ENCODE assay signal across 26 cellular contexts in the genomic region with DNA sequence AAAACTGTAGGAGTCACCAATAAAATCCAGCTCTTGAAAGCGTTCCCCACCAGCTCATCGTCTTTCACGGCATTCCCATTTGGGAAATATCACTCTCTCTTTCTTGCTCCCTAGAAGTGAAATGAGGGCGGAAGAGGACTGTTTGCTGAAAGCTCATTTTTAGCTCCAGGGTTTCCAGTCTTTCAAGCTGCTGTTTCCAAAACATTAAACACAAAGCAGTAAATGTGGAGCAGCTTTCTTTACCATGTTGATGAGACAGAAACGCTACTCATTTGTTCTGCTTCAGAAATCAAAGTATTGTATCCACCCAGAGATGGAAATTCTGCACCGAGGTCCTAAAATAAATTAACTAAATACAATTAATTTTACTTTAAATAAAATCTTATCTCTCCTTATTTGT.
DNase-seq lines count a peak whose midpoint lies in the region; ATAC-seq and TF ChIP-seq lines count a peak whose summit lies in the region.
"Had no signal": no experiment of that assay in that cellular context is flagged by ENCODE, and none has a peak within 500 bp of the region (broad histone marks: within the 10 kb centered on the region; RNA-seq: fewer than 3 reads in every experiment).

No MANE protein-coding gene starts in this region.

- peaks cover 14 to 58% (median 43%) of the 10 kb centered on the region in 10 experiments; a peak in 17 of 20 replicates for H3K4me1 ChIP-seq in BLaER1 treated with 17β-estradiol and CSF1 and Interleukin-3, amounts not matched to agents 10 nM and 100 nM
- H3K4me1 ChIP-seq in transverse colon, result no peaks in the 10 kb centered on the region
- H3K4me1 ChIP-seq: Caco-2 had no signal

- peaks cover 28% of the 10 kb centered on the region for H3K4me1 Mint-ChIP-seq in central memory CD8-positive, alpha-beta T cell

- peaks cover 6 to 29% (median 22%) of the 10 kb centered on the region in 11 experiments for H3K9me3 ChIP-seq in BLaER1 treated with 17β-estradiol and CSF1 and Interleukin-3, amounts not matched to agents 10 nM and 100 nM (replicated peaks in 1 of 11)
- H3K9me3 ChIP-seq in transverse colon, result no peaks in the 10 kb centered on the region
- H3K9me3 ChIP-seq: Caco-2 had no signal

- H3K4me2 ChIP-seq in BLaER1 treated with 17β-estradiol and CSF1 and Interleukin-3, amounts not matched to agents 10 nM and 100 nM, result peak overlapping the region in 9 of 11 experiments; percentile 15 to 77 (median 57); a peak in 16 of 22 replicates
- H3K4me2 ChIP-seq: PC-9 had no signal

- H3K27me3 Mint-ChIP-seq in central memory CD8-positive, alpha-beta T cell, result no peaks in the 10 kb centered on the region
- H3K27me3 Mint-ChIP-seq: CD4-positive, alpha-beta memory T cell had no signal

- H3K27me3 ChIP-seq in BLaER1 treated with 17β-estradiol and CSF1 and Interleukin-3, amounts not matched to agents 10 nM and 100 nM, result no peaks in the 10 kb centered on the region
- peaks cover 5% of the 10 kb centered on the region for H3K27me3 ChIP-seq in transverse colon

- H3K27ac Mint-ChIP-seq in central memory CD8-positive, alpha-beta T cell (ENCODE audit: low read depth), result peak overlapping the region; percentile 49

- TF ChIP-seq POLR2A in transverse colon (IDR thresholded peaks at IDR 0.05), result no peak

- peak overlapping the region in 2 of 11 experiments; percentile 28 to 35; a peak in 2 of 22 replicates for H3K27ac ChIP-seq in BLaER1 treated with 17β-estradiol and CSF1 and Interleukin-3, amounts not matched to agents 10 nM and 100 nM
- no peak overlapping the region for H3K27ac ChIP-seq in transverse colon
- H3K27ac ChIP-seq: PC-9 had no signal

- peaks cover 8% of the 10 kb centered on the region for H3K9me3 Mint-ChIP-seq in central memory CD8-positive, alpha-beta T cell

- TF ChIP-seq EP300 in transverse colon (IDR thresholded peaks at IDR 0.05; ENCODE audit: low read depth), result no peak

- no peaks in the 10 kb centered on the region for H3K36me3 ChIP-seq in BLaER1 treated with 17β-estradiol and CSF1 and Interleukin-3, amounts not matched to agents 10 nM and 100 nM
- no peaks in the 10 kb centered on the region for H3K36me3 ChIP-seq in transverse colon

- in situ Hi-C loops in transverse colon (cut with MboI; ENCODE audit: low pct_ligation_motif_present in 1 of 4, low pct_unique_long_range_greater_than_20kb in 1 of 4, low sequenced_read_pairs in 3 of 4), result loop anchor here in 1 of 4 donors (25.0 kb wide), 1 partner anchor 1797 kb away; no protein-coding TSS in a partner anchor

- WGBS in transverse colon (ENCODE audit: low coverage in 1 of 2), 2 donors, result 56 to 63% methylated on average over 6 of the region's 6 CpGs

- no peaks in the 10 kb centered on the region for H3K36me3 Mint-ChIP-seq in central memory CD8-positive, alpha-beta T cell (ENCODE audit: insufficient read depth)

- ATAC-seq in central memory CD8-positive, alpha-beta T cell (replicated peaks; ENCODE audit: extremely low read depth, poor library complexity, severe bottlenecking), result no peak
- ATAC-seq in HG03520 (IDR thresholded peaks at IDR 0.05; ENCODE audit: unreplicated experiment), result no peak
- ATAC-seq: HCT116, HepG2, Right ventricle myocardium inferior had no signal

- no peak overlapping the region for H3K4me3 ChIP-seq in BLaER1 treated with 17β-estradiol and CSF1 and Interleukin-3, amounts not matched to agents 10 nM and 100 nM
- no peak overlapping the region for H3K4me3 ChIP-seq in transverse colon
- H3K4me3 ChIP-seq: PC-9 had no signal

- H3K9ac ChIP-seq in BLaER1 treated with 17β-estradiol and CSF1 and Interleukin-3, amounts not matched to agents 10 nM and 100 nM, result 0 out of 22 replicates have a peak overlapping the region, but pooled peaks of 1 of the 11 experiments have one; percentile 31

- TF ChIP-seq CTCF in transverse colon (IDR thresholded peaks at IDR 0.05), result no peak

- DNase-seq in NCI-H2081 (lab: John Stamatoyannopoulos, UW), result peak; percentile 26 to 66
- no peak for DNase-seq in central memory CD8-positive, alpha-beta T cell (ENCODE audit: low spot score in 2 of 2)
- DNase-seq in left kidney (ENCODE audit: low read depth, low spot score), result peak; percentile 53
- DNase-seq in transverse colon, result no peak
- no peak for DNase-seq in head of caudate nucleus
- no peak for DNase-seq in SIG-M5 (lab: John Stamatoyannopoulos, UW)
- DNase-seq: Caco-2; CD4-positive, alpha-beta memory T cell; DMS 273 treated with DMSO at 0.1 percent for 48 hours; DMS79; EL; GF-D8; Karpas-422; NCI-H1105; NCI-H1436 treated with DMSO at 0.1 percent for 48 hours; NCI-H1930; NCI-H446 treated with DMSO at 0.1 percent for 48 hours; NCI-H526; NCI-H82; NK-92 treated with Interleukin-12 subunit alpha and Interleukin-12 subunit beta, amount 100 ng/mL, for 24 hours; PC-9 had no signal

- no peaks in the 10 kb centered on the region for H4K20me1 ChIP-seq in BLaER1 treated with 17β-estradiol and CSF1 and Interleukin-3, amounts not matched to agents 10 nM and 100 nM

- intact Hi-C loops in transverse colon (cut with DNase I; ENCODE audit: low total_unique reads), result no loop called here
- intact Hi-C loops in head of caudate nucleus (cut with DNase I), result no loop called here

- H3K4me3 Mint-ChIP-seq in central memory CD8-positive, alpha-beta T cell, result no peak overlapping the region
- H3K4me3 Mint-ChIP-seq: CD4-positive, alpha-beta memory T cell had no signal

Comparison
In these comparisons a context has a peak if more than half of its experiments do, and no peak if none do; other contexts are left out.
1. DNase-seq: peak in NCI-H2081 (2 of 2) and left kidney (single experiment); none in central memory CD8-positive, alpha-beta T cell (0 of 2), transverse colon (single experiment), head of caudate nucleus (0 of 42) and SIG-M5 (single experiment).